1 cellular context compared by ENCODE assay signal in genomic region chr20:46681032-46681854, GRCh38.
A peak's percentile ranks its signal among the peaks of the same experiment; 100 is the strongest.
TF ChIP-seq lines count a peak whose summit lies in the region.

No MANE protein-coding gene starts in this region.

TF ChIP-seq in K562, 482 proteins besides CTCF, POLR2A, EP300 and RAD21 (continued from another document and continues in another):
- TF ChIP-seq ZNF592 (IDR thresholded peaks at IDR 0.05) (no peak), ZNF445 (CRISPR knock-in tag; IDR thresholded peaks at IDR 0.05; ENCODE audit: low read depth) (no peak), ZNF263 (CRISPR knock-in tag; IDR thresholded peaks at IDR 0.05; ENCODE audit: borderline replicate concordance) (peak; percentile 70; the same call in 1 of the 2 replicates), THRB (CRISPR knock-in tag; conservative IDR thresholded peaks at IDR 0.05) (peak; percentile 92), PTBP1 (IDR thresholded peaks at IDR 0.05; ENCODE audit: low read depth, low read length) (no peak), RHOXF2B (CRISPR knock-in tag; conservative IDR thresholded peaks at IDR 0.05) (no peak), C11orf30 (IDR thresholded peaks at IDR 0.05; ENCODE audit: low read depth) (no peak), CBX3 (IDR thresholded peaks at IDR 0.05; ENCODE audit: borderline replicate concordance in 1 of 2, low read length in 2 of 2) (no peak), NCOA1 (IDR thresholded peaks at IDR 0.05; ENCODE audit: low read depth) (no peak; the same call in 1 of the 2 replicates), SREBF2 (CRISPR knock-in tag; IDR thresholded peaks at IDR 0.05) (no peak), BCLAF1 (IDR thresholded peaks at IDR 0.05; ENCODE audit: borderline replicate concordance in 1 of 2, control insufficient read depth in 1 of 2, low read depth in 2 of 2, low read length in 1 of 2) (peak in 1 of 2 experiments; percentile 73; a peak in 1 of 4 replicates), ZNF57 (CRISPR knock-in tag; IDR thresholded peaks at IDR 0.05) (no peak), XRCC3 (IDR thresholded peaks at IDR 0.05) (no peak), KHSRP (IDR thresholded peaks at IDR 0.05) (no peak), BCOR (IDR thresholded peaks at IDR 0.05) (peak; percentile 36; the same call in 1 of the 2 replicates), ZBTB11 (CRISPR knock-in tag; IDR thresholded peaks at IDR 0.05) (no peak), TCF7 (IDR thresholded peaks at IDR 0.05; ENCODE audit: borderline replicate concordance) (no peak), E2F6 (IDR thresholded peaks at IDR 0.05; ENCODE audit: borderline replicate concordance in 1 of 2, extremely low read depth in 1 of 2, insufficient read depth in 1 of 2, insufficient read length in 1 of 2, low read depth in 1 of 2, low read length in 1 of 2, poor library complexity in 1 of 2, severe bottlenecking in 1 of 2) (no peak), ZFP36 (IDR thresholded peaks at IDR 0.05; ENCODE audit: low read depth, low read length, partially characterized antibody) (no peak), HEY1 (CRISPR knock-in tag; IDR thresholded peaks at IDR 0.05; ENCODE audit: borderline replicate concordance) (no peak), ZNF280A (IDR thresholded peaks at IDR 0.05; ENCODE audit: low read depth, partially characterized antibody) (no peak), TAF15 (IDR thresholded peaks at IDR 0.05; ENCODE audit: low read depth, low read length) (no peak), ZNF785 (CRISPR knock-in tag; IDR thresholded peaks at IDR 0.05) (no peak), POLR3A (IDR thresholded peaks at IDR 0.05; ENCODE audit: borderline replicate concordance, extremely low read depth, insufficient read depth, insufficient read length) (no peak), MIER1 (IDR thresholded peaks at IDR 0.05; ENCODE audit: low read depth) (peak; percentile 40; the same call in 1 of the 2 replicates), NCOA2 (IDR thresholded peaks at IDR 0.05; ENCODE audit: partially characterized antibody in 2 of 2) (no peak), ZNF253 (CRISPR knock-in tag; conservative IDR thresholded peaks at IDR 0.05) (no peak), THRAP3 (IDR thresholded peaks at IDR 0.05; ENCODE audit: borderline replicate concordance) (peak; percentile 89; the same call in 1 of the 2 replicates), RFX7 (CRISPR knock-in tag; IDR thresholded peaks at IDR 0.05) (no peak), XRCC5 (IDR thresholded peaks at IDR 0.05; ENCODE audit: low read depth, low read length) (0 out of 2 replicates have a peak, but pooled peaks have one; percentile 15), STAT5B (CRISPR knock-in tag; IDR thresholded peaks at IDR 0.05) (no peak), BRF1 (IDR thresholded peaks at IDR 0.05; ENCODE audit: borderline replicate concordance, extremely low read depth, insufficient read length) (no peak)
- TF ChIP-seq, protein P1, sequence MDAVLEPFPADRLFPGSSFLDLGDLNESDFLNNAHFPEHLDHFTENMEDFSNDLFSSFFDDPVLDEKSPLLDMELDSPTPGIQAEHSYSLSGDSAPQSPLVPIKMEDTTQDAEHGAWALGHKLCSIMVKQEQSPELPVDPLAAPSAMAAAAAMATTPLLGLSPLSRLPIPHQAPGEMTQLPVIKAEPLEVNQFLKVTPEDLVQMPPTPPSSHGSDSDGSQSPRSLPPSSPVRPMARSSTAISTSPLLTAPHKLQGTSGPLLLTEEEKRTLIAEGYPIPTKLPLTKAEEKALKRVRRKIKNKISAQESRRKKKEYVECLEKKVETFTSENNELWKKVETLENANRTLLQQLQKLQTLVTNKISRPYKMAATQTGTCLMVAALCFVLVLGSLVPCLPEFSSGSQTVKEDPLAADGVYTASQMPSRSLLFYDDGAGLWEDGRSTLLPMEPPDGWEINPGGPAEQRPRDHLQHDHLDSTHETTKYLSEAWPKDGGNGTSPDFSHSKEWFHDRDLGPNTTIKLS (IDR thresholded peaks at IDR 0.05; ENCODE audit: borderline replicate concordance, low read depth) = no peak
- TF ChIP-seq, protein P2, sequence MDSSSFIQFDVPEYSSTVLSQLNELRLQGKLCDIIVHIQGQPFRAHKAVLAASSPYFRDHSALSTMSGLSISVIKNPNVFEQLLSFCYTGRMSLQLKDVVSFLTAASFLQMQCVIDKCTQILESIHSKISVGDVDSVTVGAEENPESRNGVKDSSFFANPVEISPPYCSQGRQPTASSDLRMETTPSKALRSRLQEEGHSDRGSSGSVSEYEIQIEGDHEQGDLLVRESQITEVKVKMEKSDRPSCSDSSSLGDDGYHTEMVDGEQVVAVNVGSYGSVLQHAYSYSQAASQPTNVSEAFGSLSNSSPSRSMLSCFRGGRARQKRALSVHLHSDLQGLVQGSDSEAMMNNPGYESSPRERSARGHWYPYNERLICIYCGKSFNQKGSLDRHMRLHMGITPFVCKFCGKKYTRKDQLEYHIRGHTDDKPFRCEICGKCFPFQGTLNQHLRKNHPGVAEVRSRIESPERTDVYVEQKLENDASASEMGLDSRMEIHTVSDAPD (CRISPR knock-in tag; IDR thresholded peaks at IDR 0.05) = no peak
- TF ChIP-seq, protein P3, sequence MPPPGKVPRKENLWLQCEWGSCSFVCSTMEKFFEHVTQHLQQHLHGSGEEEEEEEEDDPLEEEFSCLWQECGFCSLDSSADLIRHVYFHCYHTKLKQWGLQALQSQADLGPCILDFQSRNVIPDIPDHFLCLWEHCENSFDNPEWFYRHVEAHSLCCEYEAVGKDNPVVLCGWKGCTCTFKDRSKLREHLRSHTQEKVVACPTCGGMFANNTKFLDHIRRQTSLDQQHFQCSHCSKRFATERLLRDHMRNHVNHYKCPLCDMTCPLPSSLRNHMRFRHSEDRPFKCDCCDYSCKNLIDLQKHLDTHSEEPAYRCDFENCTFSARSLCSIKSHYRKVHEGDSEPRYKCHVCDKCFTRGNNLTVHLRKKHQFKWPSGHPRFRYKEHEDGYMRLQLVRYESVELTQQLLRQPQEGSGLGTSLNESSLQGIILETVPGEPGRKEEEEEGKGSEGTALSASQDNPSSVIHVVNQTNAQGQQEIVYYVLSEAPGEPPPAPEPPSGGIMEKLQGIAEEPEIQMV (tag; conservative IDR thresholded peaks at IDR 0.05; ENCODE audit: low read depth) = peak; percentile 95
- TF ChIP-seq, protein P4, sequence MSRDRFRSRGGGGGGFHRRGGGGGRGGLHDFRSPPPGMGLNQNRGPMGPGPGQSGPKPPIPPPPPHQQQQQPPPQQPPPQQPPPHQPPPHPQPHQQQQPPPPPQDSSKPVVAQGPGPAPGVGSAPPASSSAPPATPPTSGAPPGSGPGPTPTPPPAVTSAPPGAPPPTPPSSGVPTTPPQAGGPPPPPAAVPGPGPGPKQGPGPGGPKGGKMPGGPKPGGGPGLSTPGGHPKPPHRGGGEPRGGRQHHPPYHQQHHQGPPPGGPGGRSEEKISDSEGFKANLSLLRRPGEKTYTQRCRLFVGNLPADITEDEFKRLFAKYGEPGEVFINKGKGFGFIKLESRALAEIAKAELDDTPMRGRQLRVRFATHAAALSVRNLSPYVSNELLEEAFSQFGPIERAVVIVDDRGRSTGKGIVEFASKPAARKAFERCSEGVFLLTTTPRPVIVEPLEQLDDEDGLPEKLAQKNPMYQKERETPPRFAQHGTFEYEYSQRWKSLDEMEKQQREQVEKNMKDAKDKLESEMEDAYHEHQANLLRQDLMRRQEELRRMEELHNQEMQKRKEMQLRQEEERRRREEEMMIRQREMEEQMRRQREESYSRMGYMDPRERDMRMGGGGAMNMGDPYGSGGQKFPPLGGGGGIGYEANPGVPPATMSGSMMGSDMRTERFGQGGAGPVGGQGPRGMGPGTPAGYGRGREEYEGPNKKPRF (IDR thresholded peaks at IDR 0.05; ENCODE audit: low read depth, low read length) = no peak
